Comparison of ENCODE assay signal across 1 cellular context in the genomic region with DNA sequence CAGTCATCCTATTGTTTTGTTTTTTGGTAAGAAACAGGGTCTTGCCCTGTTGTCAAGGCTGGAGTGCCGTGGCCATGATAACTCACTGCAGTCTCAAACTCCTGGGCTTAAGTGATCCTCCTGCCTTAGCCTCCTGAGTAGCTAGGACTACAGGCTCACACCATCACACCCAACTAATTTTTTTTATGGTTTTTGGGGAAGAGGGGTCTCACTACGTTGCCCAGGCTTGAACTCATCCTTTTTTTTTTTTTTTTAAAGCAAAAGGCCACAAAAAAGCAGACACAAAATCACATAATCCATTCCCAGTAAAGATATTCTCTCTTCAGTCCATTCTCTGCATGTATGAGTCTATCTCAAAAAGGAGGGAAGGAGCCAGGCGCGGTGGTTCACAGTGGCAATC.
TF ChIP-seq lines count a peak whose summit lies in the region.

No MANE protein-coding gene starts in this region.

TF ChIP-seq in HepG2, 621 proteins besides CTCF, POLR2A, EP300 and RAD21:
- no peak for TF ChIP-seq ZNF569 (CRISPR knock-in tag; IDR thresholded peaks at IDR 0.05; ENCODE audit: borderline replicate concordance)
- peak; percentile 87 for TF ChIP-seq ZNF121 (CRISPR knock-in tag; IDR thresholded peaks at IDR 0.05)
